24 cellular contexts compared by ENCODE assay signal in genomic region chr11:13309156-13309555, GRCh38. TPM values are rescaled to one million over a fixed set of nuclear protein-coding genes. Genes with fewer than 3 reads are reported as not detected.
DNase-seq lines count a peak whose midpoint lies in the region; ATAC-seq, FAIRE-seq and TF ChIP-seq lines count a peak whose summit lies in the region.
"Had no signal": no experiment of that assay in that cellular context is flagged by ENCODE, and none has a peak within 500 bp of the region (broad histone marks: within the 10 kb centered on the region; RNA-seq: fewer than 3 reads in every experiment).

No MANE protein-coding gene starts in this region.

- H3K36me3 ChIP-seq in bronchial epithelial cell (ENCODE audit: control insufficient read depth, insufficient read depth, low read length), result no peaks in the 10 kb centered on the region
- no peaks in the 10 kb centered on the region for H3K36me3 ChIP-seq in keratinocyte (ENCODE audit: control insufficient read depth in 2 of 2, extremely low read depth in 1 of 2, insufficient read depth in 2 of 2, low read length in 2 of 2)
- H3K36me3 ChIP-seq: BE2C had no signal

- H3K4me2 ChIP-seq in keratinocyte (ENCODE audit: control insufficient read depth, extremely low read depth, insufficient read depth, low read depth, low read length), result peak overlapping the region; percentile 42
- H3K4me2 ChIP-seq: BLaER1 had no signal

- CTCF ChIA-PET in RWPE1 (lab: Yijun Ruan, JAX), result no interaction called here

- no peak for ATAC-seq in HG03571 (IDR thresholded peaks at IDR 0.05; ENCODE audit: unreplicated experiment)

- H3K27me3 ChIP-seq in bronchial epithelial cell (ENCODE audit: control insufficient read depth, insufficient read depth, low read length), result no peaks in the 10 kb centered on the region
- no peaks in the 10 kb centered on the region for H3K27me3 ChIP-seq in keratinocyte (ENCODE audit: control insufficient read depth, extremely low read depth, insufficient read depth, low read length)
- H3K27me3 ChIP-seq: BE2C, BLaER1 had no signal

- no peak overlapping the region for H2AFZ ChIP-seq in keratinocyte (ENCODE audit: control insufficient read depth, low read length)

- no peak overlapping the region for H3K9ac ChIP-seq in keratinocyte (ENCODE audit: control insufficient read depth, extremely low read depth, insufficient read depth, low read length)
- H3K9ac ChIP-seq: BLaER1 had no signal

- POLR2A ChIA-PET in RWPE1 (lab: Yijun Ruan, JAX; ENCODE audit: low non-redundant PET), result no interaction called here

- peaks cover 3% of the 10 kb centered on the region for H3K9me3 ChIP-seq in keratinocyte (ENCODE audit: control insufficient read depth, low read depth, low read length)
- H3K9me3 ChIP-seq: BE2C had no signal

- dilution Hi-C loops in keratinocyte (cut with MboI; ENCODE audit: extremely low pct_ligation_motif_present, low sequenced_read_pairs), result no loop called here

- FAIRE-seq in bronchial epithelial cell (lab: Jason Lieb, UNC), result no peak
- no peak for FAIRE-seq in keratinocyte (lab: Jason Lieb, UNC)
- FAIRE-seq: A204.1, GM12878, GM12892, GM18507 had no signal

- DNase-seq in RWPE1 (ENCODE audit: low spot score), result no peak
- DNase-seq in bronchial epithelial cell (ENCODE audit: low read depth), result peak; percentile 65
- no peak for DNase-seq in keratinocyte (ENCODE audit: low read depth, low spot score)
- no peak for DNase-seq in NCI-H2171 (lab: John Stamatoyannopoulos, UW)
- DNase-seq in NCI-H1048 (lab: John Stamatoyannopoulos, UW), result no peak
- DNase-seq: 8988T; ACHN; BE2C; C1 segment of cervical spinal cord; CD4-positive, alpha-beta memory T cell; CD8-positive, alpha-beta memory T cell; COR-L47; DMS 273 treated with DMSO at 0.1 percent for 48 hours; DMS153; DMS53; DND-41; EL; GDM1 had no signal

- H3K9me1 ChIP-seq in keratinocyte (ENCODE audit: control insufficient read depth, extremely low read depth, insufficient read depth, low read length), result no peaks in the 10 kb centered on the region

- H3K27ac ChIP-seq in RWPE1, result peak overlapping the region; percentile 44; the same call in 1 of the 2 replicates
- no peak overlapping the region for H3K27ac ChIP-seq in keratinocyte (ENCODE audit: control insufficient read depth, insufficient read depth, low read length)
- H3K27ac ChIP-seq: BLaER1 had no signal

- H3K79me2 ChIP-seq in keratinocyte (ENCODE audit: control insufficient read depth, insufficient read depth, low read length), result peaks cover 39% of the 10 kb centered on the region

- H3K4me1 ChIP-seq in keratinocyte (ENCODE audit: control insufficient read depth, extremely low read depth, insufficient read depth, low read length), result peaks cover 59% of the 10 kb centered on the region
- H3K4me1 ChIP-seq: BE2C had no signal

- no peak for TF ChIP-seq CTCF in RWPE1 (conservative IDR thresholded peaks at IDR 0.05; ENCODE audit: low read depth)
- no peak for TF ChIP-seq CTCF in bronchial epithelial cell (IDR thresholded peaks at IDR 0.05; ENCODE audit: insufficient read depth, low read length, severe bottlenecking)
- no peak for TF ChIP-seq CTCF in keratinocyte (optimal IDR thresholded peaks at IDR 0.05 in 1 of 3, IDR thresholded peaks at IDR 0.05 in 1 of 3, conservative IDR thresholded peaks at IDR 0.05 in 1 of 3; ENCODE audit: extremely low read depth in 1 of 3, insufficient read depth in 2 of 3, low read length in 3 of 3)

- no peaks in the 10 kb centered on the region for H4K20me1 ChIP-seq in keratinocyte (ENCODE audit: control insufficient read depth, extremely low read depth, insufficient read depth, low read length)

- H3K4me3 ChIP-seq in bronchial epithelial cell (ENCODE audit: low read depth, low read length), result no peak overlapping the region
- H3K4me3 ChIP-seq in keratinocyte (ENCODE audit: control insufficient read depth in 2 of 3, extremely low read depth in 1 of 3, insufficient read depth in 2 of 3, low read depth in 1 of 3, low read length in 3 of 3), result no peak overlapping the region
- H3K4me3 ChIP-seq: BLaER1, GM12878 had no signal

RNA-seq across cellular contexts. Expression of gene BMAL1, which starts 31.6 kb away (rescaled TPM):
- total RNA-seq in bronchial epithelial cell, result 36.6 and 39.9 TPM in 2 replicates
- polyA plus RNA-seq in keratinocyte, result 18.9 to 27.5 TPM (median 22.6 TPM) in 3 replicates
- 31.7 TPM for polyA plus RNA-seq in keratinocyte (2011; ENCODE audit: low read depth)
- 14.7 and 32.0 TPM in 2 replicates for polyA plus RNA-seq in keratinocyte (2011; cell fraction: cytosol; rRNA removed)
- 25.5 and 36.9 TPM in 2 replicates for polyA plus RNA-seq in keratinocyte (2011; cell fraction: nucleus; rRNA removed)
- polyA plus RNA-seq in keratinocyte (2012; ENCODE audit: low replicate concordance), result 13.8 and 19.4 TPM in 2 replicates
- polyA minus RNA-seq in keratinocyte, result 20.0 to 40.1 TPM (median 27.1 TPM) in 3 replicates
- 17.5 TPM for polyA minus RNA-seq in keratinocyte (2011; cell fraction: cytosol; rRNA and poly(A)+ RNA removed)
- polyA minus RNA-seq in keratinocyte (2011; cell fraction: nucleus; rRNA and poly(A)+ RNA removed), result 26.6 and 44.0 TPM in 2 replicates
